Comparison of ENCODE assay signal across 14 cellular contexts in the genomic region with DNA sequence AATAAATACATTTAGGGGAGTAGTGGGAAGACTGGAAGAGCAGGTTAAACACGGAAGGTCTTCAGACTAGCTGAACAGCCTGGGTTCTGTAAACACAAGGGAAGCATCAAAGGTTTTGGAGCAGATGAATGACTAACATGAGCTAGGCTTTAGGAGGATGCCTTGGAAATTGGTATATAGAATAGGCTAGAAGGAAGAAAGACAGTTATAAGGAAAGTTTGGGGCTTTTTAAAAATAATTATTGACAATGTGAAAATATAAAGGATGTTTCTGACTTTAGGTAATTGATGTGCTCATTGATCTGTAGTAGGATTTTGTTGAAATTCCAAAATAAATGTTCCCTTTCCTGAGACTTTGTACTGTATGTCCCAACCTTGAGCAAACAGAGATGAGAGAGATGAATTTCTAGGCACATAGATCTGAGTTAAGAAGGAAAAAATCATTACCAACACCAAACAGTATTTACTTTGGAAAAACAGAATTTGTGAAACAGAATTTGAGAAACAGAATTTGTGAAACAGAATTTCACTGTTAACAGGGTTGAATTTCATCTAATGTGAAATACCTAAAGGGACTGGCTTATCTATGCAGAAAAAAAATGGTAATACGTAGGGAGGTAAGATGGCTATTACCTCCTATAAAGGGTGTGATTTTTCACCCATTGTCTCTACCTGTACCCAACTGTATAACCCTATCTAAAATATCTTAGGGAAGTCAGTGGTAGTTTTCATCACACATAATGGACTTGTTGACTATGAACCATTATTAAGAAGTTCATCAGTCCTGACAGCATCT.
"Had no signal": no experiment of that assay in that cellular context is flagged by ENCODE, and none has a peak within 500 bp of the region (broad histone marks: within the 10 kb centered on the region; RNA-seq: fewer than 3 reads in every experiment).

No MANE protein-coding gene starts in this region.

- H3K27ac Mint-ChIP-seq: activated CD8-positive, alpha-beta T cell treated with anti-CD3 and anti-CD28 coated beads for 36 hours; natural killer cell; stimulated activated memory B cell treated with anti-CD40 and anti-IgM and Interleukin-4, amounts not matched to agents 10 μg/mL and 1 μg/mL and 100 μg/mL, for 72 hours; T-helper 2 cell treated with Interferon-gamma antibody and Interleukin-4, amounts not matched to agents 5 μg/mL and 100 μg/mL, for 36 hours had no signal

- H3K9me3 ChIP-seq: gastroesophageal sphincter, upper lobe of left lung had no signal

- H3K27me3 ChIP-seq: gastroesophageal sphincter, upper lobe of left lung had no signal

- H3K4me1 Mint-ChIP-seq: natural killer cell had no signal

- H3K27ac ChIP-seq: gastroesophageal sphincter, upper lobe of left lung had no signal

- ATAC-seq: activated CD8-positive, alpha-beta T cell treated with anti-CD3 and anti-CD28 coated beads for 36 hours; effector memory CD8-positive, alpha-beta T cell; gastroesophageal sphincter; natural killer cell; right cardiac atrium; stimulated activated memory B cell treated with anti-CD40 and anti-IgM and Interleukin-4, amounts not matched to agents 10 μg/mL and 1 μg/mL and 100 μg/mL, for 72 hours had no signal

- H3K27me3 Mint-ChIP-seq: activated CD8-positive, alpha-beta T cell treated with anti-CD3 and anti-CD28 coated beads for 36 hours; effector memory CD8-positive, alpha-beta T cell; stimulated activated memory B cell treated with anti-CD40 and anti-IgM and Interleukin-4, amounts not matched to agents 10 μg/mL and 1 μg/mL and 100 μg/mL, for 72 hours had no signal

- H3K4me3 ChIP-seq: gastroesophageal sphincter, lung, upper lobe of left lung had no signal

- H3K9me3 Mint-ChIP-seq: activated CD8-positive, alpha-beta T cell treated with anti-CD3 and anti-CD28 coated beads for 36 hours; effector memory CD8-positive, alpha-beta T cell; natural killer cell; stimulated activated memory B cell treated with anti-CD40 and anti-IgM and Interleukin-4, amounts not matched to agents 10 μg/mL and 1 μg/mL and 100 μg/mL, for 72 hours; T-helper 2 cell treated with Interferon-gamma antibody and Interleukin-4, amounts not matched to agents 5 μg/mL and 100 μg/mL, for 36 hours had no signal

- FAIRE-seq: kidney had no signal

- H3K4me3 Mint-ChIP-seq: activated CD8-positive, alpha-beta T cell treated with anti-CD3 and anti-CD28 coated beads for 36 hours; effector memory CD8-positive, alpha-beta T cell; natural killer cell; stimulated activated memory B cell treated with anti-CD40 and anti-IgM and Interleukin-4, amounts not matched to agents 10 μg/mL and 1 μg/mL and 100 μg/mL, for 72 hours; T-helper 2 cell treated with Interferon-gamma antibody and Interleukin-4, amounts not matched to agents 5 μg/mL and 100 μg/mL, for 36 hours had no signal

- H3K4me1 ChIP-seq: gastroesophageal sphincter, upper lobe of left lung had no signal

- DNase-seq: activated CD8-positive, alpha-beta memory T cell treated with anti-CD3 and anti-CD28 coated beads, Interleukin-2, amount 50 U/mL, for 4 hours; activated CD8-positive, alpha-beta T cell treated with anti-CD3 and anti-CD28 coated beads for 36 hours; activated naive CD4-positive, alpha-beta T cell treated with Interleukin-2 at 50 U/mL for 16 hours; central memory CD4-positive, alpha-beta T cell; effector memory CD8-positive, alpha-beta T cell; kidney; natural killer cell; posterior cingulate gyrus; right cardiac atrium; upper lobe of left lung had no signal
